ENCODE assay signal across 14 cellular contexts in genomic region chr9:90839183-90839582, GRCh38. TPM values are rescaled to one million over a fixed set of nuclear protein-coding genes. Genes with fewer than 3 reads are reported as not detected.
DNase-seq lines count a peak whose midpoint lies in the region; ATAC-seq lines count a peak whose summit lies in the region.
"Had no signal": no experiment of that assay in that cellular context is flagged by ENCODE, and none has a peak within 500 bp of the region (broad histone marks: within the 10 kb centered on the region; RNA-seq: fewer than 3 reads in every experiment).

No MANE protein-coding gene starts in this region.

- H3K4me3 Mint-ChIP-seq in naive B cell, result peak overlapping the region in 6 of 8 donors; percentile 23 to 77 (median 52)
- no peak overlapping the region for H3K4me3 Mint-ChIP-seq in T-helper 2 cell treated with Interferon-gamma antibody and Interleukin-4, amounts not matched to agents 5 μg/mL and 100 μg/mL, for 36 hours
- H3K4me3 Mint-ChIP-seq: type B pancreatic cell had no signal

- intact Hi-C loops in left cardiac atrium (cut with DNase I), result no loop called here

- peaks cover 44 to 60% (median 48%) of the 10 kb centered on the region in 3 donors for H3K4me1 Mint-ChIP-seq in naive B cell
- H3K4me1 Mint-ChIP-seq in T-helper 2 cell treated with Interferon-gamma antibody and Interleukin-4, amounts not matched to agents 5 μg/mL and 100 μg/mL, for 36 hours (ENCODE audit: low read depth), result no peaks in the 10 kb centered on the region

- peak overlapping the region in 4 of 6 donors; percentile 12 to 84 (median 62) for H3K27ac Mint-ChIP-seq in naive B cell
- no peak overlapping the region for H3K27ac Mint-ChIP-seq in T-helper 2 cell treated with Interferon-gamma antibody and Interleukin-4, amounts not matched to agents 5 μg/mL and 100 μg/mL, for 36 hours
- H3K27ac Mint-ChIP-seq: type B pancreatic cell had no signal

- ATAC-seq in GM18511 (IDR thresholded peaks at IDR 0.05; ENCODE audit: unreplicated experiment) (peak; percentile 82), GM21737 (IDR thresholded peaks at IDR 0.05; ENCODE audit: unreplicated experiment) (peak; percentile 64), naive B cell (ENCODE audit: low read depth in 2 of 2) (peak; percentile 46 to 47), left cardiac atrium (no peak)

- H3K36me3 Mint-ChIP-seq in naive B cell, result peaks cover 18 to 23% of the 10 kb centered on the region in 2 donors
- no peaks in the 10 kb centered on the region for H3K36me3 Mint-ChIP-seq in T-helper 2 cell treated with Interferon-gamma antibody and Interleukin-4, amounts not matched to agents 5 μg/mL and 100 μg/mL, for 36 hours (ENCODE audit: low read depth)
- H3K36me3 Mint-ChIP-seq: type B pancreatic cell had no signal

- no peaks in the 10 kb centered on the region for H3K27me3 Mint-ChIP-seq in naive B cell
- no peaks in the 10 kb centered on the region for H3K27me3 Mint-ChIP-seq in T-helper 2 cell treated with Interferon-gamma antibody and Interleukin-4, amounts not matched to agents 5 μg/mL and 100 μg/mL, for 36 hours (ENCODE audit: low read depth)
- H3K27me3 Mint-ChIP-seq: type B pancreatic cell had no signal

- H3K4me3 ChIP-seq in Jurkat, Clone E6-1 (ENCODE audit: low read length), result no peak overlapping the region
- H3K4me3 ChIP-seq: sigmoid colon had no signal

- H3K9me3 Mint-ChIP-seq in naive B cell, result no peaks in the 10 kb centered on the region
- H3K9me3 Mint-ChIP-seq in T-helper 2 cell treated with Interferon-gamma antibody and Interleukin-4, amounts not matched to agents 5 μg/mL and 100 μg/mL, for 36 hours, result no peaks in the 10 kb centered on the region
- H3K9me3 Mint-ChIP-seq: type B pancreatic cell had no signal

- DNase-seq in Jurkat, Clone E6-1 (ENCODE audit: low read depth, low spot score), result peak; percentile 76
- DNase-seq in naive B cell, result no peak
- no peak for DNase-seq in T-helper 2 cell treated with Interferon-gamma antibody and Interleukin-4, amounts not matched to agents 5 μg/mL and 100 μg/mL, for 36 hours (ENCODE audit: low spot score)
- DNase-seq in DMS153 treated with DMSO at 0.1 percent for 48 hours (lab: John Stamatoyannopoulos, UW; ENCODE audit: unreplicated experiment), result no peak
- DNase-seq in left cardiac atrium, result no peak
- DNase-seq in T-helper 1 cell, result no peak
- DNase-seq: activated effector memory CD4-positive, alpha-beta T cell treated with anti-CD3 and anti-CD28 coated beads, Interleukin-2, amount 50 U/mL, for 16 hours; DMS 273 treated with DMSO at 0.1 percent for 48 hours; mesendoderm; NCI-H187; sigmoid colon had no signal

RNA-seq across cellular contexts. Expression of gene SYK, which starts 37.6 kb away (rescaled TPM):
- 45.6 TPM for polyA plus RNA-seq in Jurkat, Clone E6-1 (2012; ENCODE audit: insufficient read depth, insufficient read length)
- 100 to 1,000 TPM; 163 to 261 (median 214) TPM for polyA plus RNA-seq in naive B cell (ENCODE audit: low read depth in 6 of 6)
- total RNA-seq in left cardiac atrium, result 10 to 100 TPM in 1 of 2 donors, 1 to 10 TPM in 1; 5.6 to 10.3 TPM

Comparison
In these comparisons a context has a peak if more than half of its experiments do, and no peak if none do; other contexts are left out.
1. ATAC-seq: peak in GM18511 (single experiment), GM21737 (single experiment) and naive B cell (2 of 2); none in left cardiac atrium (0 of 2).